ENCODE assay signal across 11 cellular contexts in genomic region chr13:30718661-30719520, GRCh38. TPM values are rescaled to one million over a fixed set of nuclear protein-coding genes. Genes with fewer than 3 reads are reported as not detected.
DNase-seq lines count a peak whose midpoint lies in the region; TF ChIP-seq lines count a peak whose summit lies in the region.
"Had no signal": no experiment of that assay in that cellular context is flagged by ENCODE, and none has a peak within 500 bp of the region (broad histone marks: within the 10 kb centered on the region; RNA-seq: fewer than 3 reads in every experiment).

No MANE protein-coding gene starts in this region.

- no peaks in the 10 kb centered on the region for H3K27me3 ChIP-seq in uterus
- no peaks in the 10 kb centered on the region for H3K27me3 ChIP-seq in left ventricle myocardium inferior (ENCODE audit: low read depth)

- no peaks in the 10 kb centered on the region for H3K4me1 ChIP-seq in uterus
- peaks cover 26% of the 10 kb centered on the region for H3K4me1 ChIP-seq in left ventricle myocardium inferior

- intact Hi-C loops in uterus (cut with DNase I; ENCODE audit: low total_unique reads) = no loop called here
- intact Hi-C loops in left ventricle myocardium inferior (cut with micrococcal nuclease) = no loop called here

- no peak for TF ChIP-seq CTCF in uterus (IDR thresholded peaks at IDR 0.05)
- TF ChIP-seq CTCF in left ventricle myocardium inferior (IDR thresholded peaks at IDR 0.05; ENCODE audit: borderline replicate concordance) = no peak

- H3K27ac ChIP-seq in uterus = no peak overlapping the region
- no peak overlapping the region for H3K27ac ChIP-seq in left ventricle myocardium inferior (replicated peaks)
- H3K27ac ChIP-seq: SK-N-MC had no signal

- no peak for TF ChIP-seq POLR2A in uterus (IDR thresholded peaks at IDR 0.05)

- H3K9me3 ChIP-seq in uterus = no peaks in the 10 kb centered on the region
- H3K9me3 ChIP-seq in left ventricle myocardium inferior (replicated peaks) = no peaks in the 10 kb centered on the region

- no peak overlapping the region for H3K4me3 ChIP-seq in uterus
- no peak overlapping the region for H3K4me3 ChIP-seq in left ventricle myocardium inferior
- H3K4me3 ChIP-seq: SK-N-MC had no signal

- DNase-seq in GM04504 (ENCODE audit: low read depth) (peak; percentile 78), NOMO-1 (lab: John Stamatoyannopoulos, UW; ENCODE audit: unreplicated experiment in 2 of 2) (peak; percentile 36 to 43), epidermal melanocyte (ENCODE audit: insufficient read length, low spot score) (peak; percentile 41), renal cortical epithelial cell (ENCODE audit: low read depth) (peak; percentile 85), uterus (no peak), ecto neural progenitor cell (ENCODE audit: low spot score) (no peak), left ventricle myocardium inferior (no peak)
- no peak for DNase-seq in stimulated activated CD4-positive, alpha-beta T cell treated with anti-CD3 and anti-CD28 coated beads, Interleukin-4, amount 100 ng/mL, for 1 hour
- DNase-seq: activated CD8-positive, alpha-beta memory T cell treated with anti-CD3 and anti-CD28 coated beads, Interleukin-2, amount 50 U/mL, for 4 hours; NCI-H1436 treated with DMSO at 0.1 percent for 48 hours had no signal

- H3K36me3 ChIP-seq in uterus (no peaks in the 10 kb centered on the region), left ventricle myocardium inferior (no peaks in the 10 kb centered on the region)

RNA-seq across cellular contexts. Expression of gene ALOX5AP, which starts 16.5 kb away (rescaled TPM):
- total RNA-seq in renal cortical epithelial cell = 0.85 and 5.6 TPM in 2 replicates
- 10 to 100 TPM in 2 of 4 donors, 1 to 10 TPM in 2; 4.4 to 40.6 (median 12.7) TPM for total RNA-seq in uterus
- 7.2 TPM for total RNA-seq in left ventricle myocardium inferior

Comparison
In these comparisons a context has a peak if more than half of its experiments do, and no peak if none do; other contexts are left out.
1. DNase-seq: peak in GM04504 (single experiment), NOMO-1 (2 of 2), epidermal melanocyte (single experiment) and renal cortical epithelial cell (single experiment); none in uterus (0 of 2), stimulated activated CD4-positive, alpha-beta T cell treated with anti-CD3 and anti-CD28 coated beads, Interleukin-4, amount 100 ng/mL, for 1 hour (single experiment), ecto neural progenitor cell (single experiment) and left ventricle myocardium inferior (single experiment).